7 cellular contexts compared by ENCODE assay signal in genomic region chr13:42041017-42041683, GRCh38. TPM values are rescaled to one million over a fixed set of nuclear protein-coding genes. Genes with fewer than 3 reads are reported as not detected.
DNase-seq lines count a peak whose midpoint lies in the region; TF ChIP-seq lines count a peak whose summit lies in the region.

No MANE protein-coding gene starts in this region.

- peaks cover 52% of the 10 kb centered on the region for H3K79me2 ChIP-seq in GM23248 (ENCODE audit: insufficient read depth)

- H3K4me3 ChIP-seq in GM12865 (ENCODE audit: low read depth, low read length) (peak overlapping the region; percentile 73), GM23248 (peak overlapping the region; percentile 79), WERI-Rb-1 (ENCODE audit: low read depth, low read length) (peak overlapping the region; percentile 70), liver (ENCODE audit: low read depth in 1 of 3, low read length in 3 of 3) (peak overlapping the region; percentile 52 to 71 (median 62))

- peak overlapping the region; percentile 76 for H3K9ac ChIP-seq in GM23248
- no peak overlapping the region for H3K9ac ChIP-seq in liver (ENCODE audit: low read depth in 1 of 2, low read length in 2 of 2)

- H3K36me3 ChIP-seq in GM23248 (ENCODE audit: low read depth) = no peaks in the 10 kb centered on the region
- H3K36me3 ChIP-seq in WERI-Rb-1 = no peaks in the 10 kb centered on the region
- no peaks in the 10 kb centered on the region for H3K36me3 ChIP-seq in liver (ENCODE audit: control insufficient read depth in 4 of 4, insufficient read depth in 3 of 4, low read depth in 1 of 4, low read length in 3 of 4)

- H3F3A ChIP-seq in GM23248 (ENCODE audit: insufficient read depth) = peaks cover 19% of the 10 kb centered on the region; the same call in 1 of the 2 replicates

- TF ChIP-seq RAD21 in liver (IDR thresholded peaks at IDR 0.05) = no peak

- DNase-seq in GM12865 (ENCODE audit: low read depth) (peak; percentile 78), GM23248 (peak; percentile 75), M059J (ENCODE audit: low read depth) (peak; percentile 60), WERI-Rb-1 (peak; percentile 17), dedifferentiated amniotic fluid mesenchymal stem cell (ENCODE audit: extremely low spot score) (peak; percentile 43)
- DNase-seq in stimulated activated CD4-positive, alpha-beta T cell treated with anti-CD3 and anti-CD28 coated beads, Interleukin-4, amount 100 ng/mL, for 48 hours (ENCODE audit: low read depth in 2 of 2) = peak; percentile 26 to 49

- H3K4me2 ChIP-seq in GM23248 (ENCODE audit: unreplicated experiment) = peak overlapping the region; percentile 75

- 2 to 3% methylated on average over 48 to 57 of the region's 58 CpGs for WGBS in GM23248 (ENCODE audit: low coverage in 1 of 2, low lambda C conversion rate in 2 of 2, missing lambda C conversion rate in 2 of 2), 2 experiments
- under 1% methylated on average over 58 of the region's 58 CpGs for WGBS in liver

- no peaks in the 10 kb centered on the region for H4K20me1 ChIP-seq in GM23248 (ENCODE audit: insufficient read depth)

- no peaks in the 10 kb centered on the region for H3K27me3 ChIP-seq in GM23248 (replicated peaks; ENCODE audit: insufficient read depth)
- H3K27me3 ChIP-seq in WERI-Rb-1 (ENCODE audit: insufficient read depth, low read depth, severe bottlenecking) = no peaks in the 10 kb centered on the region
- no peaks in the 10 kb centered on the region for H3K27me3 ChIP-seq in liver (ENCODE audit: control insufficient read depth in 4 of 4, insufficient read depth in 4 of 4, low read length in 3 of 4)

- H3K4me1 ChIP-seq in GM23248 (ENCODE audit: insufficient read depth) (peaks cover 6% of the 10 kb centered on the region; the same call in 1 of the 2 replicates), liver (ENCODE audit: control insufficient read depth in 4 of 4, insufficient read depth in 4 of 4, low read length in 3 of 4) (peaks cover 2 to 19% (median 16%) of the 10 kb centered on the region in 4 donors)

- in situ Hi-C loops in GM23248 (cut with MboI) = no loop called here

- H3K9me3 ChIP-seq in GM23248 (ENCODE audit: low read depth) (no peaks in the 10 kb centered on the region), WERI-Rb-1 (ENCODE audit: severe bottlenecking) (no peaks in the 10 kb centered on the region), liver (ENCODE audit: control insufficient read depth in 4 of 4, low read length in 3 of 4) (no peaks in the 10 kb centered on the region)

- H3K27ac ChIP-seq in GM23248 = peak overlapping the region; percentile 34
- H3K27ac ChIP-seq in WERI-Rb-1 = 0 out of 2 replicates have a peak overlapping the region, but pooled peaks have one; percentile 14
- peak overlapping the region; percentile 29 to 32 for H3K27ac ChIP-seq in liver (ENCODE audit: low read depth in 1 of 2, low read length in 2 of 2)

- H3K9me2 ChIP-seq in GM23248 (ENCODE audit: insufficient read depth) = no peaks in the 10 kb centered on the region

- TF ChIP-seq CTCF in GM12865 (IDR thresholded peaks at IDR 0.05; ENCODE audit: insufficient read depth, low read depth, low read length, missing control alignments) (no peak), WERI-Rb-1 (IDR thresholded peaks at IDR 0.05; ENCODE audit: low read depth, low read length) (no peak), liver (IDR thresholded peaks at IDR 0.05; ENCODE audit: low read depth, low read length, missing input control) (no peak)

- peak overlapping the region; percentile 85 for H2AFZ ChIP-seq in GM23248

TF ChIP-seq in liver, 16 proteins besides CTCF, POLR2A, EP300 and RAD21:
- TF ChIP-seq FOXA2 (IDR thresholded peaks at IDR 0.05) (no peak), TAF1 (conservative IDR thresholded peaks at IDR 0.05) (no peak), REST (IDR thresholded peaks at IDR 0.05) (no peak), NR2F2 (IDR thresholded peaks at IDR 0.05) (no peak), JUND (IDR thresholded peaks at IDR 0.05) (no peak)
- TF ChIP-seq, protein P1, sequence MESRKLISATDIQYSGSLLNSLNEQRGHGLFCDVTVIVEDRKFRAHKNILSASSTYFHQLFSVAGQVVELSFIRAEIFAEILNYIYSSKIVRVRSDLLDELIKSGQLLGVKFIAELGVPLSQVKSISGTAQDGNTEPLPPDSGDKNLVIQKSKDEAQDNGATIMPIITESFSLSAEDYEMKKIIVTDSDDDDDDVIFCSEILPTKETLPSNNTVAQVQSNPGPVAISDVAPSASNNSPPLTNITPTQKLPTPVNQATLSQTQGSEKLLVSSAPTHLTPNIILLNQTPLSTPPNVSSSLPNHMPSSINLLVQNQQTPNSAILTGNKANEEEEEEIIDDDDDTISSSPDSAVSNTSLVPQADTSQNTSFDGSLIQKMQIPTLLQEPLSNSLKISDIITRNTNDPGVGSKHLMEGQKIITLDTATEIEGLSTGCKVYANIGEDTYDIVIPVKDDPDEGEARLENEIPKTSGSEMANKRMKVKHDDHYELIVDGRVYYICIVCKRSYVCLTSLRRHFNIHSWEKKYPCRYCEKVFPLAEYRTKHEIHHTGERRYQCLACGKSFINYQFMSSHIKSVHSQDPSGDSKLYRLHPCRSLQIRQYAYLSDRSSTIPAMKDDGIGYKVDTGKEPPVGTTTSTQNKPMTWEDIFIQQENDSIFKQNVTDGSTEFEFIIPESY (IDR thresholded peaks at IDR 0.05) = no peak
- TF ChIP-seq, protein P2, sequence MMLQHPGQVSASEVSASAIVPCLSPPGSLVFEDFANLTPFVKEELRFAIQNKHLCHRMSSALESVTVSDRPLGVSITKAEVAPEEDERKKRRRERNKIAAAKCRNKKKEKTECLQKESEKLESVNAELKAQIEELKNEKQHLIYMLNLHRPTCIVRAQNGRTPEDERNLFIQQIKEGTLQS (IDR thresholded peaks at IDR 0.05) = no peak

RNA-seq across cellular contexts. Expression of gene DGKH, which starts 7.3 kb away (rescaled TPM):
- total RNA-seq in GM23248 (2014; rRNA removed; shearing (Covaris generic)) = 7.0 and 7.1 TPM in 2 replicates
- polyA plus RNA-seq in GM23248 (2016; fragmentation: Nextera tagmentation; extraction: Ambion mirVana) (1.4 and 1.5 TPM in 2 replicates), liver (under 1 TPM; 0.25 to 0.30 TPM)
- 3.4 and 5.0 TPM in 2 replicates for total RNA-seq in M059J (2014; rRNA removed; shearing (Covaris generic))
- total RNA-seq in liver = 1 to 10 TPM; 1.6 to 3.7 TPM

Comparison
In these comparisons a context has a peak if more than half of its experiments do, and no peak if none do; other contexts are left out.
1. Peak in every context shown above with its lines: DNase-seq, H3K4me3 ChIP-seq and H3K27ac ChIP-seq.
2. DNase-seq: peak in every context shown above with its lines; median percentile 78 in GM12865; 75 in GM23248; 60 in M059J; 43 in dedifferentiated amniotic fluid mesenchymal stem cell; 38 in stimulated activated CD4-positive, alpha-beta T cell treated with anti-CD3 and anti-CD28 coated beads, Interleukin-4, amount 100 ng/mL, for 48 hours; 17 in WERI-Rb-1.